24 cellular contexts compared by ENCODE assay signal in the genomic region with DNA sequence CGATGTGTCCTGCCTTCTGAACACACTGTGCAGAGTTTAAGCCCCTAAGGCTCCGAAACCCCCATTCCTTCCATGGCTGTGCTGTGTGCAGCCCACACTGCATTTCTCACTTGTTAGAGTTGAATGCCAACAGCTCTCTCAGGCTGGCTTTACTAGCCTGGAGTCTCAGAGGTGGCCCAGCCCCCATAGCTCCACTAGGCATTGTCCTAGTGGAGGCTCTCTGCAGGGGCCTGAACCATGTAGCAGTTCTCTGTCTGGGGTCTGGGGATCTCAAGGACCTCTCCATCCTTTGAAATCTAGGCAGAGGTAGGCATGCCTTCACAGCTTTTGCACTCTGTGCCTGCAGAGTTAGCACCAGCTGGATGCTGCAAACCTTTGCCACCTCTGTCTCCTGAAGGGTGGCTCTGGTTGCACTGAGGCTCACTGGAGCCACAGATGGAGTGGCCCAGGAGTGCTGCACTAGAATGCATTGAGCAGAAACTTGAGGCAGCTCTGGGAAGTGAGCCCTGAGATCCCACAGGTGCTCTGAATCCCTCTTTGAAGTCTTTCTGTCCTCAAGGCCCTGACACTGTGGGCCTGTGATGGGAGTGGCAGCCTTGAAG.
"Had no signal": no experiment of that assay in that cellular context is flagged by ENCODE, and none has a peak within 500 bp of the region (broad histone marks: within the 10 kb centered on the region; RNA-seq: fewer than 3 reads in every experiment).

No MANE protein-coding gene starts in this region.

- H3K27ac ChIP-seq: SJSA1 had no signal

- H3K4me1 ChIP-seq: SJSA1 had no signal

- H3K9me3 ChIP-seq: SJSA1 had no signal

- H3K36me3 ChIP-seq: SJSA1 had no signal

- DNase-seq: activated CD4-positive, alpha-beta memory T cell treated with anti-CD3 and anti-CD28 coated beads for 36 hours; activated CD4-positive, alpha-beta T cell treated with anti-CD3 and anti-CD28 coated beads for 36 hours; activated CD4-positive, alpha-beta T cell treated with anti-CD3 and anti-CD28 coated beads, Interleukin-2, amount 50 U/mL, for 1 hour; activated CD8-positive, alpha-beta memory T cell treated with anti-CD3 and anti-CD28 coated beads, Interleukin-2, amount 50 U/mL, for 4 hours; activated gamma-delta T cell treated with Interleukin-2 at 50 U/mL for 16 hours; activated naive CD4-positive, alpha-beta T cell treated with anti-CD3 and anti-CD28 coated beads for 36 hours; activated naive CD8-positive, alpha-beta T cell treated with anti-CD3 and anti-CD28 coated beads, Interleukin-2, amount 50 U/mL, for 24 hours; activated T-cell treated with anti-CD3 and anti-CD28 coated beads for 4 hours; activated T-cell treated with anti-CD3 and anti-CD28 coated beads, Interleukin-2, amount 50 U/mL, for 4 hours; anterior cingulate cortex; KG1; MM.1S; MV-4-11; NCI-H1092; NCI-H1436 treated with DMSO at 0.1 percent for 48 hours; NCI-H1694 treated with DMSO at 0.1 percent for 48 hours; NCI-H2029; NCI-H345; NCI-H524 treated with DMSO at 0.1 percent for 48 hours; SHP77 treated with DMSO at 0.1 percent for 48 hours; SK-N-SH had no signal

- H3K4me3 ChIP-seq: SJSA1 had no signal

- H3K27me3 ChIP-seq: SJSA1 had no signal

- ATAC-seq: activated CD4-positive, alpha-beta T cell treated with anti-CD3 and anti-CD28 coated beads for 36 hours; activated CD4-positive, CD25-positive, alpha-beta regulatory T cell treated with anti-CD3 and anti-CD28 coated beads, Interleukin-2, amount 50 U/mL, for 24 hours; activated naive CD8-positive, alpha-beta T cell treated with anti-CD3 and anti-CD28 coated beads, Interleukin-2, amount 50 U/mL, for 24 hours; activated T-cell treated with anti-CD3 and anti-CD28 coated beads, Interleukin-2, amount 50 U/mL, for 4 hours; Panc1 had no signal
